17 cellular contexts compared by ENCODE assay signal in genomic region chr18:55416791-55417190, GRCh38.
DNase-seq lines count a peak whose midpoint lies in the region; TF ChIP-seq lines count a peak whose summit lies in the region.
"Had no signal": no experiment of that assay in that cellular context is flagged by ENCODE, and none has a peak within 500 bp of the region (broad histone marks: within the 10 kb centered on the region; RNA-seq: fewer than 3 reads in every experiment).

No MANE protein-coding gene starts in this region.

- 67 to 74% methylated on average over 6 of the region's 6 CpGs for WGBS in thyroid gland, 2 donors

- H3K9me3 ChIP-seq in SK-N-MC (ENCODE audit: low read depth, low read length) = no peaks in the 10 kb centered on the region
- no peaks in the 10 kb centered on the region for H3K9me3 ChIP-seq in subcutaneous abdominal adipose tissue (ENCODE audit: control insufficient read depth in 5 of 5, low read length in 5 of 5)
- H3K9me3 ChIP-seq in thyroid gland = no peaks in the 10 kb centered on the region
- H3K9me3 ChIP-seq: MG63, upper lobe of right lung had no signal

- H3K27me3 ChIP-seq in layer of hippocampus (ENCODE audit: control insufficient read depth, insufficient read depth, low read length) (no peaks in the 10 kb centered on the region), subcutaneous abdominal adipose tissue (ENCODE audit: control insufficient read depth in 5 of 5, insufficient read depth in 4 of 5, low read length in 5 of 5) (no peaks in the 10 kb centered on the region), thyroid gland (no peaks in the 10 kb centered on the region)
- H3K27me3 ChIP-seq: MG63, upper lobe of right lung had no signal

- DNase-seq in NCI-H524 (lab: John Stamatoyannopoulos, UW) (peak; percentile 2 to 51), NCI-H524 treated with DMSO at 0.1 percent for 48 hours (lab: John Stamatoyannopoulos, UW) (no peak), SK-N-MC (ENCODE audit: low read depth, low spot score) (no peak), posterior vena cava (ENCODE audit: low spot score) (no peak), NCI-H187 treated with DMSO at 0.1 percent for 48 hours (lab: John Stamatoyannopoulos, UW) (no peak), thyroid gland (no peak)
- DNase-seq: 8988T; activated naive CD4-positive, alpha-beta T cell treated with anti-CD3 and anti-CD28 coated beads, Interleukin-2, amount 10 ng/mL, durations not matched to agents 7 days and 5 days; CD4-positive, alpha-beta memory T cell; GDM1; kidney glomerular epithelial cell; MG63; natural killer cell; stimulated activated CD4-positive, alpha-beta T cell treated with anti-CD3 and anti-CD28 coated beads, Interleukin-2, amount 100 ng/mL, for 48 hours; upper lobe of right lung had no signal

- intact Hi-C loops in posterior vena cava (cut with DNase I) = loop anchor here (5.0 to 10.0 kb wide), 2 partner anchors 168 to 1161 kb away; partner anchors contain the start of gene TCF4 (in 1 of the 2)
- intact Hi-C loops in thyroid gland (cut with DNase I) = loop anchor here (10.0 kb wide), 1 partner anchor 368 kb away; no protein-coding TSS in a partner anchor

- H3K27ac ChIP-seq in SK-N-MC (0 out of 2 replicates have a peak overlapping the region, but pooled peaks have one; percentile 67), layer of hippocampus (ENCODE audit: low read depth, low read length) (peak overlapping the region; percentile 21), subcutaneous abdominal adipose tissue (ENCODE audit: low read depth, low read length) (peak overlapping the region; percentile 77), thyroid gland (no peak overlapping the region)
- H3K27ac ChIP-seq: upper lobe of right lung had no signal

- no peak for TF ChIP-seq CTCF in thyroid gland (IDR thresholded peaks at IDR 0.05)

- no peak for TF ChIP-seq POLR2A in thyroid gland (IDR thresholded peaks at IDR 0.05)

- H3K36me3 ChIP-seq in SK-N-MC (ENCODE audit: insufficient read depth, low read length) (no peaks in the 10 kb centered on the region), subcutaneous abdominal adipose tissue (ENCODE audit: control insufficient read depth in 5 of 5, insufficient read depth in 5 of 5, low read length in 5 of 5) (no peaks in the 10 kb centered on the region), thyroid gland (no peaks in the 10 kb centered on the region)
- H3K36me3 ChIP-seq: MG63, upper lobe of right lung had no signal

- H3K4me1 ChIP-seq in subcutaneous abdominal adipose tissue (ENCODE audit: control insufficient read depth in 5 of 5, insufficient read depth in 5 of 5, low read length in 5 of 5) = peaks cover 2 to 69% (median 29%) of the 10 kb centered on the region in 5 donors
- H3K4me1 ChIP-seq in thyroid gland = no peaks in the 10 kb centered on the region

- H3K9ac ChIP-seq in SK-N-MC (ENCODE audit: insufficient read length) (no peak overlapping the region), subcutaneous abdominal adipose tissue (ENCODE audit: low read length in 5 of 5) (no peak overlapping the region)

- H3K4me3 ChIP-seq in SK-N-MC = peak overlapping the region; percentile 36
- H3K4me3 ChIP-seq in subcutaneous abdominal adipose tissue (ENCODE audit: low read depth in 1 of 5, low read length in 5 of 5) = peak overlapping the region in 1 of 5 donors; percentile 13
- no peak overlapping the region for H3K4me3 ChIP-seq in thyroid gland (replicated peaks in 1 of 3)
- H3K4me3 ChIP-seq: MG63, upper lobe of right lung had no signal

Comparison
In these comparisons a context has a peak if more than half of its experiments do, and no peak if none do; other contexts are left out.
1. DNase-seq: peak in NCI-H524 (2 of 2); none in NCI-H524 treated with DMSO at 0.1 percent for 48 hours (single experiment), SK-N-MC (single experiment), posterior vena cava (single experiment), NCI-H187 treated with DMSO at 0.1 percent for 48 hours (single experiment) and thyroid gland (0 of 2).
2. H3K27ac ChIP-seq: peak in SK-N-MC (single experiment), layer of hippocampus (single experiment) and subcutaneous abdominal adipose tissue (single experiment); none in thyroid gland (0 of 3).